Comparison of ENCODE assay signal across 29 cellular contexts in the genomic region with DNA sequence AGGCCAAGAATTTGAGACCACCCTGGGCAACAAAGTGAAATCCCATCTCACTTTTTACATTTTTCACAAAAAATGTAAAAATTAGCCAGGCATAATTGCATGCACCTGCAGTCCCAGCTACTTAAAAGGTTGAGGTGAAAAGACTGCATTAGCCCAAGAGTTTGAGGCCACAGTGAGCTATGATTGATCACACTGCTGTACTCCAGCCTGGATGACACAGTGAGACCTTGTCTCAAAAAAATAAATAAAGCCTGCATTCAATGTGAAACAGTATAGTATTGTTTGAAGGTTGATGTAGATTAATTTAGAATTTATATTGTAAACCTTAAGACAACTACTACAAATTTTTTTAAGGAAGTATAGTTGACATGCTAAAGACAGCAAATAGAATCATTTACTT.
"Had no signal": no experiment of that assay in that cellular context is flagged by ENCODE, and none has a peak within 500 bp of the region (broad histone marks: within the 10 kb centered on the region; RNA-seq: fewer than 3 reads in every experiment).

No MANE protein-coding gene starts in this region.

- H3K4me1 ChIP-seq: parathyroid adenoma, suprapubic skin, testis, tibial artery, transverse colon, upper lobe of right lung, uterus had no signal

- H3K27me3 ChIP-seq: spleen, suprapubic skin, testis, tibial artery, transverse colon, upper lobe of right lung, uterus had no signal

- H3K27ac ChIP-seq: parathyroid adenoma, psoas muscle, skin epidermis, suprapubic skin, testis, tibial artery, transverse colon, upper lobe of right lung, uterus had no signal

- H3K9me3 ChIP-seq: neutrophil, testis, uterus had no signal

- H3K4me3 ChIP-seq: psoas muscle, skin epidermis, smooth muscle cell, spleen, suprapubic skin, testis, tibial artery, transverse colon, upper lobe of right lung, uterus had no signal

- DNase-seq: naive thymus-derived CD8-positive, alpha-beta T cell; nephron progenitor cell; nucleus accumbens; posterior cingulate gyrus; psoas muscle; right cardiac atrium; spleen; stimulated activated CD4-positive, alpha-beta T cell treated with anti-CD3 and anti-CD28 coated beads, Interleukin-12 subunit alpha, Interleukin-12 subunit beta, amount 100 ng/mL, for 4 hours; stimulated activated CD4-positive, alpha-beta T cell treated with anti-CD3 and anti-CD28 coated beads, Interleukin-1b, Interleukin-23, amount 100 ng/mL, for 48 hours; stimulated activated CD4-positive, alpha-beta T cell treated with anti-CD3 and anti-CD28 coated beads, Interleukin-4, amount 100 ng/mL, for 1 hour; stimulated activated CD4-positive, alpha-beta T cell treated with anti-CD3 and anti-CD28 coated beads, Interleukin-4, amount 100 ng/mL, for 4 hours; stimulated activated CD8-positive, alpha-beta memory T cell treated with anti-CD3 and anti-CD28 coated beads, Interleukin-4, amount 100 ng/mL, for 48 hours; stimulated activated naive CD4-positive, alpha-beta T cell; stimulated activated naive CD8-positive, alpha-beta T cell treated with anti-CD3 and anti-CD28 coated beads, Interleukin-15, amount 100 ng/mL, for 72 hours; stimulated activated naive CD8-positive, alpha-beta T cell treated with anti-CD3 and anti-CD28 coated beads, Interleukin-15, Interleukin-2, amounts not matched to agents 100 U/mL and 50 U/mL, for 24 hours; substantia nigra; testis; tibial artery; transverse colon; upper lobe of right lung; uterus had no signal

- H3K36me3 ChIP-seq: neutrophil, spleen, suprapubic skin, tibial artery, transverse colon, upper lobe of right lung, uterus had no signal

- ATAC-seq: naive thymus-derived CD8-positive, alpha-beta T cell; natural killer cell treated with Interleukin-12 subunit alpha and Interleukin-12 subunit beta and Interleukin-15 and Interleukin-18, amount 100 ng/mL, for 72 hours; psoas muscle; right cardiac atrium; sciatic nerve; stimulated activated memory B cell treated with anti-CD40 and anti-IgM and Interleukin-4, amounts not matched to agents 10 μg/mL and 1 μg/mL and 100 μg/mL, for 72 hours; stimulated activated naive CD8-positive, alpha-beta T cell treated with anti-CD3 and anti-CD28 coated beads, Interleukin-15, amount 100 ng/mL, for 72 hours; stimulated activated naive CD8-positive, alpha-beta T cell treated with anti-CD3 and anti-CD28 coated beads, Interleukin-15, Interleukin-2, amounts not matched to agents 100 U/mL and 50 U/mL, for 24 hours; upper lobe of right lung had no signal
